In the genomic region with DNA sequence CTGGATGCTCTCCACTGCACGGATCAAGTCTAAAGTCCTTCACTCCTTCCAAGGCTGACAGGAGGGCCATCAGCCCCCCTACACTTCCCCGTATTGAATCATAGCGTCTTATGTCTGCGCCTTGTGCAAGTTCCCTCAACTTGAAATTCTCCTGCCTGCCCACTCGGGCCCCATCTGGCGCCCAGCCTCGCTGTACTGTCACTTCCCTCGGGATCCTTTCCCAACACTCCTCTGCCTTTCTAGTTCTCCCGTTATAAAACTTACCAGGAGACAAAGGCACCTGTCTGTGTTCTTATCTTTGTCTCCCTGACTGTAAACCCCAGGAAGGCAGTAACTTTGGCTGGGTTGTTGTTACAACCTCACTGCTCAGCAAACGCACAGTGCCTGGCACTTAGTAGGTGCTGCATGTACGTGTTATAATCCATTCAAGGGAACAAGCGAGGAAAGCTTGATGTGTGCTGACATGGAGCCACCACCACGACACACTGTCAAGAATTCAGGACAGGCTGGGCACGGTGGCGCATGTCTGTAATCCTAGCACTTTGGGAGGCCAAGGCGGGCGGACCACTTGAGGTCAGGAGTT, we compare ENCODE assay signal across 1 cellular context.
TF ChIP-seq lines count a peak whose summit lies in the region.

No MANE protein-coding gene starts in this region.

TF ChIP-seq in IMR-90, 13 proteins besides CTCF, POLR2A, EP300 and RAD21:
- TF ChIP-seq CHD1 (IDR thresholded peaks at IDR 0.05; ENCODE audit: low read depth, low read length) = no peak
- no peak for TF ChIP-seq MAFK (IDR thresholded peaks at IDR 0.05; ENCODE audit: low read depth, low read length)
- TF ChIP-seq RFX5 (IDR thresholded peaks at IDR 0.05; ENCODE audit: low read depth, low read length) = no peak
- TF ChIP-seq BHLHE40 (IDR thresholded peaks at IDR 0.05; ENCODE audit: low read depth, low read length) = no peak
- no peak for TF ChIP-seq CEBPB (IDR thresholded peaks at IDR 0.05; ENCODE audit: low read depth, low read length)
- TF ChIP-seq RCOR1 (IDR thresholded peaks at IDR 0.05; ENCODE audit: insufficient replicate concordance, low read length) = no peak
- TF ChIP-seq NFE2L2 (IDR thresholded peaks at IDR 0.05; ENCODE audit: low read depth, low read length) = no peak
- TF ChIP-seq, protein P1, sequence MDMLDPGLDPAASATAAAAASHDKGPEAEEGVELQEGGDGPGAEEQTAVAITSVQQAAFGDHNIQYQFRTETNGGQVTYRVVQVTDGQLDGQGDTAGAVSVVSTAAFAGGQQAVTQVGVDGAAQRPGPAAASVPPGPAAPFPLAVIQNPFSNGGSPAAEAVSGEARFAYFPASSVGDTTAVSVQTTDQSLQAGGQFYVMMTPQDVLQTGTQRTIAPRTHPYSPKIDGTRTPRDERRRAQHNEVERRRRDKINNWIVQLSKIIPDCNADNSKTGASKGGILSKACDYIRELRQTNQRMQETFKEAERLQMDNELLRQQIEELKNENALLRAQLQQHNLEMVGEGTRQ (IDR thresholded peaks at IDR 0.05; ENCODE audit: low read depth, low read length) = no peak
- no peak for TF ChIP-seq SMC3 (IDR thresholded peaks at IDR 0.05; ENCODE audit: low read depth, low read length)
